In the genomic region with DNA sequence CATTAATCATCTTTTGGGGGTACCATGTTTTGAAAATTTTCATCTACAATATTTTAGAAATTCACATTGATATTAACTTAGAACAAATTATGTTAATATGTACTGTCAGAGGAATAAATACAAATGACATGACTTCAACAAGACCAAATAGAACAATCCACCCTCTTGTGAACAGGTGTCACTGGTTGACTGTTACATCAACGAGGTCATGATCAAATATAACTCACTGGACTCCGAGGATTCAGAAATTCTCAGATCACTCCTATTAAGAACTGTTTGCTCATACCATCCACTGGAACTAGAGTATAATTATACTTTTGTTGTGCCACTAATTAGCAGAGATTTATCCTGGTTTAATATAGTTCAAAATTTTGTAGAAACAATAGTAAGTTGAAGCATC, we compare ENCODE assay signal across 19 cellular contexts.
"Had no signal": no experiment of that assay in that cellular context is flagged by ENCODE, and none has a peak within 500 bp of the region (broad histone marks: within the 10 kb centered on the region; RNA-seq: fewer than 3 reads in every experiment).

No MANE protein-coding gene starts in this region.

- DNase-seq: IMR-90; Karpas-422; KG1; MG63; NCI-H1092; NCI-H1436 treated with DMSO at 0.1 percent for 48 hours; NCI-H1694; NCI-H187 treated with DMSO at 0.1 percent for 48 hours; NCI-H2081 treated with DMSO at 0.1 percent for 48 hours; NCI-H2171 treated with DMSO at 0.1 percent for 48 hours; NCI-H345; NCI-H446 treated with DMSO at 0.1 percent for 48 hours; NCI-H524 treated with DMSO at 0.1 percent for 48 hours; NK-92 treated with Interleukin-12 subunit alpha and Interleukin-12 subunit beta, amount 100 ng/mL, for 24 hours; PC-3; SIG-M5; T-helper 2 cell had no signal

- ATAC-seq: HepG2, Panc1, PC-3 had no signal
